ENCODE assay signal across 8 cellular contexts in genomic region chr1:86704456-86704971, GRCh38. TPM values are rescaled to one million over a fixed set of nuclear protein-coding genes. Genes with fewer than 3 reads are reported as not detected.
DNase-seq lines count a peak whose midpoint lies in the region; ATAC-seq, FAIRE-seq and TF ChIP-seq lines count a peak whose summit lies in the region.

SH3GLB1 (plus strand) TSS chr1:86704576; CDS start chr1:86704900, 324 bp downstream.

- ATAC-seq in GM18873 (IDR thresholded peaks at IDR 0.05; ENCODE audit: low FRiP score, unreplicated experiment) (peak; percentile 87), HG03135 (IDR thresholded peaks at IDR 0.05; ENCODE audit: unreplicated experiment) (peak; percentile 93)

- 0% methylated on average over 60 to 71 of the region's 71 CpGs for WGBS in small intestine, 3 donors

- peak; percentile 95 for TF ChIP-seq CTCF in VCaP (conservative IDR thresholded peaks at IDR 0.05)

- peak within 1 kb of the TSS; percentile 90 for H3K9ac ChIP-seq in iPS-20b (ENCODE audit: low read depth, low read length)

- peak; percentile 89 for DNase-seq in AG08396 (ENCODE audit: low spot score)
- DNase-seq in NCI-H2171 treated with DMSO at 0.1 percent for 48 hours (lab: John Stamatoyannopoulos, UW), result peak; percentile 92
- peak; percentile 71 to 86 for DNase-seq in T47D (ENCODE audit: low read depth in 1 of 2, low spot score in 1 of 2)
- DNase-seq in small intestine, result peak; percentile 85

- H3K27me3 ChIP-seq in iPS-20b (ENCODE audit: insufficient read depth, low read length) (no peaks in the 10 kb centered on the region; the same call in 1 of the 2 replicates), small intestine (ENCODE audit: control insufficient read depth in 2 of 2, insufficient read depth in 2 of 2, low read length in 2 of 2) (no peaks in the 10 kb centered on the region)

- H3K27ac ChIP-seq in VCaP (peak within 1 kb of the TSS; percentile 92), iPS-20b (ENCODE audit: low read length) (peak within 1 kb of the TSS; percentile 68), small intestine (ENCODE audit: low read depth in 1 of 2, low read length in 1 of 2) (peak within 1 kb of the TSS; percentile 95 to 98)

- peak within 1 kb of the TSS; percentile 96 for H3K4me3 ChIP-seq in iPS-20b (ENCODE audit: low read length)
- peak within 1 kb of the TSS; percentile 62 to 78 for H3K4me3 ChIP-seq in small intestine (ENCODE audit: low read depth in 1 of 2, low read length in 2 of 2)

- no peaks in the 10 kb centered on the region for H3K36me3 ChIP-seq in iPS-20b (ENCODE audit: insufficient read depth, low read depth, low read length)
- H3K36me3 ChIP-seq in small intestine (ENCODE audit: control insufficient read depth in 2 of 2, insufficient read depth in 2 of 2, low read length in 2 of 2), result no peaks in the 10 kb centered on the region

- no peak for FAIRE-seq in small intestine (lab: Jason Lieb, UNC)

- H3K9me3 ChIP-seq in iPS-20b (ENCODE audit: insufficient read depth, low read depth, low read length) (no peaks in the 10 kb centered on the region), small intestine (ENCODE audit: control insufficient read depth, low read depth) (no peaks in the 10 kb centered on the region)

- in situ Hi-C loops in T47D (cut with HindIII; ENCODE audit: low pct_unique_long_range_greater_than_20kb, low sequenced_read_pairs), result no loop called here

- H3K4me1 ChIP-seq in iPS-20b (ENCODE audit: insufficient read depth, low read length), result 0 out of 2 replicates have a peak, but pooled peaks cover 8% of the 10 kb centered on the region
- H3K4me1 ChIP-seq in small intestine (ENCODE audit: control insufficient read depth in 2 of 2, insufficient read depth in 1 of 2, low read depth in 1 of 2, low read length in 1 of 2), result peaks cover 3 to 7% of the 10 kb centered on the region in 2 donors

RNA-seq across cellular contexts. Expression of gene SH3GLB1, which starts in this region (rescaled TPM):
- polyA plus RNA-seq in small intestine, result 10 to 100 TPM; 39.4 to 52.1 (median 43.0) TPM

Comparison
In these comparisons a context has a peak if more than half of its experiments do, and no peak if none do; other contexts are left out.
1. Peak in every context shown above with its lines: DNase-seq, ATAC-seq, H3K4me3 ChIP-seq and H3K27ac ChIP-seq.